18 cellular contexts compared by ENCODE assay signal in genomic region chr4:112560084-112560483, GRCh38. TPM values are rescaled to one million over a fixed set of nuclear protein-coding genes. Genes with fewer than 3 reads are reported as not detected.
DNase-seq lines count a peak whose midpoint lies in the region; ATAC-seq and TF ChIP-seq lines count a peak whose summit lies in the region.
"Had no signal": no experiment of that assay in that cellular context is flagged by ENCODE, and none has a peak within 500 bp of the region (broad histone marks: within the 10 kb centered on the region; RNA-seq: fewer than 3 reads in every experiment).

No MANE protein-coding gene starts in this region.

- TF ChIP-seq CTCF in GM06990 (IDR thresholded peaks at IDR 0.05; ENCODE audit: insufficient read depth, low read length, poor library complexity, severe bottlenecking), result no peak

- H3K36me3 Mint-ChIP-seq in activated naive CD4-positive, alpha-beta T cell treated with anti-CD3 and anti-CD28 coated beads, Interleukin-2, amount 50 U/mL, for 72 hours, result peaks cover 16 to 17% of the 10 kb centered on the region in 2 donors

- ATAC-seq in GM21447 (IDR thresholded peaks at IDR 0.05; ENCODE audit: unreplicated experiment) (peak; percentile 74), HG03457 (IDR thresholded peaks at IDR 0.05; ENCODE audit: unreplicated experiment) (peak; percentile 64), GM21825 (IDR thresholded peaks at IDR 0.05; ENCODE audit: unreplicated experiment) (no peak)
- no peak for ATAC-seq in activated naive CD4-positive, alpha-beta T cell treated with anti-CD3 and anti-CD28 coated beads, Interleukin-2, amount 50 U/mL, for 72 hours

- H3K27ac Mint-ChIP-seq in activated naive CD4-positive, alpha-beta T cell treated with anti-CD3 and anti-CD28 coated beads, Interleukin-2, amount 50 U/mL, for 72 hours, result no peak overlapping the region
- H3K27ac Mint-ChIP-seq: activated B cell treated with CpG ODN at 0.5 μM for 24 hours; activated naive CD8-positive, alpha-beta T cell treated with anti-CD3 and anti-CD28 coated beads, Interleukin-2, amount 10 ng/mL, durations not matched to agents 7 days and 5 days had no signal

- no peaks in the 10 kb centered on the region for H3K9me3 Mint-ChIP-seq in activated naive CD4-positive, alpha-beta T cell treated with anti-CD3 and anti-CD28 coated beads, Interleukin-2, amount 50 U/mL, for 72 hours
- H3K9me3 Mint-ChIP-seq: activated B cell treated with CpG ODN at 0.5 μM for 24 hours; activated naive CD8-positive, alpha-beta T cell treated with anti-CD3 and anti-CD28 coated beads, Interleukin-2, amount 10 ng/mL, durations not matched to agents 7 days and 5 days; central memory CD8-positive, alpha-beta T cell had no signal

- no peaks in the 10 kb centered on the region for H3K27me3 ChIP-seq in GM06990 (replicated peaks; ENCODE audit: control insufficient read depth, insufficient read depth, low read length)

- no peak overlapping the region for H3K4me3 ChIP-seq in GM06990 (replicated peaks; ENCODE audit: low read depth, low read length)
- H3K4me3 ChIP-seq: HAP-1, prostate gland had no signal

- peaks cover 4% of the 10 kb centered on the region for H3K36me3 ChIP-seq in GM06990 (ENCODE audit: control insufficient read depth, insufficient read depth, low read length)
- H3K36me3 ChIP-seq: HAP-1, prostate gland had no signal

- DNase-seq in GM06990 (ENCODE audit: extremely low read depth, insufficient read length) (peak; percentile 14), SIG-M5 treated with dmso at 0.1 percent for 504 hours (lab: John Stamatoyannopoulos, UW; ENCODE audit: unreplicated experiment) (peak; percentile 73), NCI-H69 (lab: John Stamatoyannopoulos, UW) (no peak), Ammon's horn (ENCODE audit: low spot score) (no peak)
- no peak for DNase-seq in activated naive CD4-positive, alpha-beta T cell treated with anti-CD3 and anti-CD28 coated beads, Interleukin-2, amount 50 U/mL, for 72 hours (ENCODE audit: low spot score in 2 of 2)
- DNase-seq: activated B cell treated with CpG ODN at 0.5 μM for 24 hours; activated CD8-positive, alpha-beta memory T cell treated with anti-CD3 and anti-CD28 coated beads, Interleukin-2, amount 50 U/mL, for 48 hours; activated naive CD8-positive, alpha-beta T cell treated with anti-CD3 and anti-CD28 coated beads, Interleukin-2, amount 10 ng/mL, durations not matched to agents 7 days and 5 days; NCI-H2081; trophoblast cell had no signal

RNA-seq across cellular contexts. Expression of gene NEUROG2, which starts 44.1 kb away (rescaled TPM):
- total RNA-seq in activated naive CD4-positive, alpha-beta T cell treated with anti-CD3 and anti-CD28 coated beads, Interleukin-2, amount 50 U/mL, for 72 hours, result under 1 TPM in 1 of 2 donors, not detected in 1; 0.10 TPM
- total RNA-seq: activated B cell treated with CpG ODN at 0.5 μM for 24 hours; activated naive CD8-positive, alpha-beta T cell treated with anti-CD3 and anti-CD28 coated beads, Interleukin-2, amount 10 ng/mL, durations not matched to agents 7 days and 5 days; glomerular endothelial cell; kidney epithelial cell; prostate gland had no signal

Comparison
In these comparisons a context has a peak if more than half of its experiments do, and no peak if none do; other contexts are left out.
1. DNase-seq: peak in GM06990 (single experiment) and SIG-M5 treated with dmso at 0.1 percent for 504 hours (single experiment); none in activated naive CD4-positive, alpha-beta T cell treated with anti-CD3 and anti-CD28 coated beads, Interleukin-2, amount 50 U/mL, for 72 hours (0 of 2), NCI-H69 (single experiment) and Ammon's horn (single experiment).
2. ATAC-seq: peak in GM21447 (single experiment) and HG03457 (single experiment); none in activated naive CD4-positive, alpha-beta T cell treated with anti-CD3 and anti-CD28 coated beads, Interleukin-2, amount 50 U/mL, for 72 hours (0 of 2) and GM21825 (single experiment).